ENCODE assay signal across 22 cellular contexts in the genomic region with DNA sequence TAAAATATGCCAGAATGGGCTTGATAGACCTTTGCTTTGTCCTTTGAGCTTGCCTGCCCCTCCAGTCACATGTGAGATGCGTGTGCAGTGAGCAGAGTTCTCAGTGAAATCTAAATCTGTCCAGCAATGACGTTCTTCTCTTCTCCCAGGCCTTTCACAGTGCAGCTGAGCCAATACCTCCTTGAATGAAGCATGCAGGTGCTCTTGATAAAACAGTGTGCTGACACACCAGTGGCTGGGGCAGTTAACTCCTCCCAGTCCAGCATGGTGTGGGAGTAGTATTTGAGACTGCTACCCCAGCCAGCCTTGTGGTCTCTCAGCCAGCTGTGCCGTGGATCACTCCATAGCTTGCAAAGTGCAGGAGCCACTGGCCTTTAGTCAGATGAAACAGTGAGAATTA.
DNase-seq lines count a peak whose midpoint lies in the region; ATAC-seq, FAIRE-seq and TF ChIP-seq lines count a peak whose summit lies in the region.
"Had no signal": no experiment of that assay in that cellular context is flagged by ENCODE, and none has a peak within 500 bp of the region (broad histone marks: within the 10 kb centered on the region; RNA-seq: fewer than 3 reads in every experiment).

No MANE protein-coding gene starts in this region.

- DNase-seq in NCI-H82 (lab: John Stamatoyannopoulos, UW) (peak; percentile 14), NCI-H82 treated with DMSO at 0.1 percent for 48 hours (lab: John Stamatoyannopoulos, UW; ENCODE audit: unreplicated experiment) (no peak), NCI-H2029 treated with DMSO at 0.1 percent for 48 hours (lab: John Stamatoyannopoulos, UW) (peak; percentile 99), WTC11 (ENCODE audit: low spot score) (no peak), pancreas (peak in 2 of 6 donors; percentile 13 to 20), COR-L47 (lab: John Stamatoyannopoulos, UW) (no peak), D341Med (ENCODE audit: low spot score) (no peak)
- DNase-seq: activated CD8-positive, alpha-beta T cell treated with anti-CD3 and anti-CD28 coated beads for 36 hours; activated T-cell treated with anti-CD3 and anti-CD28 coated beads, Interleukin-2, amount 50 U/mL, for 48 hours; C1 segment of cervical spinal cord; DMS 273 treated with DMSO at 0.1 percent for 48 hours; NCI-H187; stimulated activated naive B cell treated with anti-CD40 and anti-IgM and Interleukin-4, amounts not matched to agents 10 μg/mL and 1 μg/mL and 100 μg/mL, for 72 hours; T-helper 2 cell; tibial artery; WERI-Rb-1 had no signal

- FAIRE-seq in pancreas (lab: Jason Lieb, UNC), result no peak
- FAIRE-seq: colon, endometrium, keratinocyte had no signal

- H3K4me3 ChIP-seq in pancreas, result no peak overlapping the region
- H3K4me3 ChIP-seq: hepatocyte, tibial artery had no signal

- H3K27ac ChIP-seq in pancreas, result no peak overlapping the region
- H3K27ac ChIP-seq: hepatocyte, tibial artery, WERI-Rb-1 had no signal

- no peak for TF ChIP-seq CTCF in WTC11 (IDR thresholded peaks at IDR 0.05)
- no peak for TF ChIP-seq CTCF in pancreas (IDR thresholded peaks at IDR 0.05)

- H3K36me3 Mint-ChIP-seq in WTC11, result peaks cover 20% of the 10 kb centered on the region

- peaks cover 19% of the 10 kb centered on the region for H3K9me3 Mint-ChIP-seq in WTC11
- H3K9me3 Mint-ChIP-seq: activated CD8-positive, alpha-beta T cell treated with anti-CD3 and anti-CD28 coated beads for 36 hours; activated naive CD4-positive, alpha-beta T cell treated with anti-CD3 and anti-CD28 coated beads, Interleukin-2, amount 50 U/mL, for 72 hours; stimulated activated naive B cell treated with anti-CD40 and anti-IgM and Interleukin-4, amounts not matched to agents 10 μg/mL and 1 μg/mL and 100 μg/mL, for 72 hours had no signal

- POLR2A ChIA-PET in WTC11 (lab: Charles Lee), result no interaction called here

- H3K4me3 Mint-ChIP-seq in WTC11, result no peak overlapping the region
- H3K4me3 Mint-ChIP-seq: activated CD8-positive, alpha-beta T cell treated with anti-CD3 and anti-CD28 coated beads for 36 hours; stimulated activated naive B cell treated with anti-CD40 and anti-IgM and Interleukin-4, amounts not matched to agents 10 μg/mL and 1 μg/mL and 100 μg/mL, for 72 hours had no signal

- ATAC-seq in WTC11 (peak; percentile 43; the same call in 1 of the 2 replicates), pancreas (peak in 3 of 4 donors; percentile 66 to 85 (median 70)), HG03097 (IDR thresholded peaks at IDR 0.05; ENCODE audit: low FRiP score, unreplicated experiment) (no peak)
- ATAC-seq: activated CD8-positive, alpha-beta T cell treated with anti-CD3 and anti-CD28 coated beads for 36 hours; activated naive CD4-positive, alpha-beta T cell treated with anti-CD3 and anti-CD28 coated beads, Interleukin-2, amount 50 U/mL, for 72 hours; stimulated activated naive B cell treated with anti-CD40 and anti-IgM and Interleukin-4, amounts not matched to agents 10 μg/mL and 1 μg/mL and 100 μg/mL, for 72 hours had no signal

- no peaks in the 10 kb centered on the region for H3K4me1 ChIP-seq in pancreas

- H3K36me3 ChIP-seq in pancreas, result no peaks in the 10 kb centered on the region
- H3K36me3 ChIP-seq: tibial artery, WERI-Rb-1 had no signal

- 48 to 61% methylated on average over 3 of the region's 3 CpGs for WGBS in pancreas, 2 donors

- H3K27me3 Mint-ChIP-seq in WTC11 (ENCODE audit: low read depth), result no peaks in the 10 kb centered on the region; the same call in 1 of the 2 replicates
- H3K27me3 Mint-ChIP-seq: activated CD8-positive, alpha-beta T cell treated with anti-CD3 and anti-CD28 coated beads for 36 hours; stimulated activated naive B cell treated with anti-CD40 and anti-IgM and Interleukin-4, amounts not matched to agents 10 μg/mL and 1 μg/mL and 100 μg/mL, for 72 hours had no signal

- H3K27ac Mint-ChIP-seq in WTC11, result 0 out of 2 replicates have a peak overlapping the region, but pooled peaks have one; percentile 39
- H3K27ac Mint-ChIP-seq: activated CD8-positive, alpha-beta T cell treated with anti-CD3 and anti-CD28 coated beads for 36 hours; activated naive CD4-positive, alpha-beta T cell treated with anti-CD3 and anti-CD28 coated beads, Interleukin-2, amount 50 U/mL, for 72 hours; stimulated activated naive B cell treated with anti-CD40 and anti-IgM and Interleukin-4, amounts not matched to agents 10 μg/mL and 1 μg/mL and 100 μg/mL, for 72 hours had no signal

- no peaks in the 10 kb centered on the region for H3K27me3 ChIP-seq in pancreas
- H3K27me3 ChIP-seq: hepatocyte, tibial artery had no signal

- CTCF ChIA-PET in WTC11 (lab: Charles Lee), result interaction anchor here (2.2 kb wide), 1 partner anchor 31 kb away, joined by 10 read pairs; no protein-coding TSS in a partner anchor

- peaks cover 34% of the 10 kb centered on the region for H3K4me1 Mint-ChIP-seq in WTC11

- intact Hi-C loops in pancreas (cut with DNase I), result no loop called here

- no peaks in the 10 kb centered on the region for H3K9me3 ChIP-seq in pancreas
- H3K9me3 ChIP-seq: tibial artery had no signal

TF ChIP-seq in WTC11, 78 proteins besides CTCF, POLR2A, EP300 and RAD21:
- TF ChIP-seq, protein P1, sequence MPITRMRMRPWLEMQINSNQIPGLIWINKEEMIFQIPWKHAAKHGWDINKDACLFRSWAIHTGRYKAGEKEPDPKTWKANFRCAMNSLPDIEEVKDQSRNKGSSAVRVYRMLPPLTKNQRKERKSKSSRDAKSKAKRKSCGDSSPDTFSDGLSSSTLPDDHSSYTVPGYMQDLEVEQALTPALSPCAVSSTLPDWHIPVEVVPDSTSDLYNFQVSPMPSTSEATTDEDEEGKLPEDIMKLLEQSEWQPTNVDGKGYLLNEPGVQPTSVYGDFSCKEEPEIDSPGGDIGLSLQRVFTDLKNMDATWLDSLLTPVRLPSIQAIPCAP (CRISPR knock-in tag; IDR thresholded peaks at IDR 0.05), result no peak
- TF ChIP-seq ZNF232 (CRISPR knock-in tag; IDR thresholded peaks at IDR 0.05), result no peak
- TF ChIP-seq, protein P2, sequence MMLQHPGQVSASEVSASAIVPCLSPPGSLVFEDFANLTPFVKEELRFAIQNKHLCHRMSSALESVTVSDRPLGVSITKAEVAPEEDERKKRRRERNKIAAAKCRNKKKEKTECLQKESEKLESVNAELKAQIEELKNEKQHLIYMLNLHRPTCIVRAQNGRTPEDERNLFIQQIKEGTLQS (CRISPR knock-in tag; conservative IDR thresholded peaks at IDR 0.05), result no peak
- TF ChIP-seq, protein P3, sequence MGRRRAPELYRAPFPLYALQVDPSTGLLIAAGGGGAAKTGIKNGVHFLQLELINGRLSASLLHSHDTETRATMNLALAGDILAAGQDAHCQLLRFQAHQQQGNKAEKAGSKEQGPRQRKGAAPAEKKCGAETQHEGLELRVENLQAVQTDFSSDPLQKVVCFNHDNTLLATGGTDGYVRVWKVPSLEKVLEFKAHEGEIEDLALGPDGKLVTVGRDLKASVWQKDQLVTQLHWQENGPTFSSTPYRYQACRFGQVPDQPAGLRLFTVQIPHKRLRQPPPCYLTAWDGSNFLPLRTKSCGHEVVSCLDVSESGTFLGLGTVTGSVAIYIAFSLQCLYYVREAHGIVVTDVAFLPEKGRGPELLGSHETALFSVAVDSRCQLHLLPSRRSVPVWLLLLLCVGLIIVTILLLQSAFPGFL (CRISPR knock-in tag; IDR thresholded peaks at IDR 0.05; ENCODE audit: borderline replicate concordance), result no peak
- TF ChIP-seq, protein P4, sequence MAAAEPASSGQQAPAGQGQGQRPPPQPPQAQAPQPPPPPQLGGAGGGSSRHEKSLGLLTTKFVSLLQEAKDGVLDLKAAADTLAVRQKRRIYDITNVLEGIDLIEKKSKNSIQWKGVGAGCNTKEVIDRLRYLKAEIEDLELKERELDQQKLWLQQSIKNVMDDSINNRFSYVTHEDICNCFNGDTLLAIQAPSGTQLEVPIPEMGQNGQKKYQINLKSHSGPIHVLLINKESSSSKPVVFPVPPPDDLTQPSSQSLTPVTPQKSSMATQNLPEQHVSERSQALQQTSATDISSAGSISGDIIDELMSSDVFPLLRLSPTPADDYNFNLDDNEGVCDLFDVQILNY (CRISPR knock-in tag; IDR thresholded peaks at IDR 0.05), result no peak
- TF ChIP-seq, protein P5, sequence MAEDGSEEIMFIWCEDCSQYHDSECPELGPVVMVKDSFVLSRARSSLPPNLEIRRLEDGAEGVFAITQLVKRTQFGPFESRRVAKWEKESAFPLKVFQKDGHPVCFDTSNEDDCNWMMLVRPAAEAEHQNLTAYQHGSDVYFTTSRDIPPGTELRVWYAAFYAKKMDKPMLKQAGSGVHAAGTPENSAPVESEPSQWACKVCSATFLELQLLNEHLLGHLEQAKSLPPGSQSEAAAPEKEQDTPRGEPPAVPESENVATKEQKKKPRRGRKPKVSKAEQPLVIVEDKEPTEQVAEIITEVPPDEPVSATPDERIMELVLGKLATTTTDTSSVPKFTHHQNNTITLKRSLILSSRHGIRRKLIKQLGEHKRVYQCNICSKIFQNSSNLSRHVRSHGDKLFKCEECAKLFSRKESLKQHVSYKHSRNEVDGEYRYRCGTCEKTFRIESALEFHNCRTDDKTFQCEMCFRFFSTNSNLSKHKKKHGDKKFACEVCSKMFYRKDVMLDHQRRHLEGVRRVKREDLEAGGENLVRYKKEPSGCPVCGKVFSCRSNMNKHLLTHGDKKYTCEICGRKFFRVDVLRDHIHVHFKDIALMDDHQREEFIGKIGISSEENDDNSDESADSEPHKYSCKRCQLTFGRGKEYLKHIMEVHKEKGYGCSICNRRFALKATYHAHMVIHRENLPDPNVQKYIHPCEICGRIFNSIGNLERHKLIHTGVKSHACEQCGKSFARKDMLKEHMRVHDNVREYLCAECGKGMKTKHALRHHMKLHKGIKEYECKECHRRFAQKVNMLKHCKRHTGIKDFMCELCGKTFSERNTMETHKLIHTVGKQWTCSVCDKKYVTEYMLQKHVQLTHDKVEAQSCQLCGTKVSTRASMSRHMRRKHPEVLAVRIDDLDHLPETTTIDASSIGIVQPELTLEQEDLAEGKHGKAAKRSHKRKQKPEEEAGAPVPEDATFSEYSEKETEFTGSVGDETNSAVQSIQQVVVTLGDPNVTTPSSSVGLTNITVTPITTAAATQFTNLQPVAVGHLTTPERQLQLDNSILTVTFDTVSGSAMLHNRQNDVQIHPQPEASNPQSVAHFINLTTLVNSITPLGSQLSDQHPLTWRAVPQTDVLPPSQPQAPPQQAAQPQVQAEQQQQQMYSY (CRISPR knock-in tag; IDR thresholded peaks at IDR 0.05), result no peak
- no peak for TF ChIP-seq IRF2 (CRISPR knock-in tag; IDR thresholded peaks at IDR 0.05; ENCODE audit: borderline replicate concordance, low read depth)
- TF ChIP-seq ESRRA (CRISPR knock-in tag; IDR thresholded peaks at IDR 0.05; ENCODE audit: borderline replicate concordance), result no peak
- TF ChIP-seq TP53 (CRISPR knock-in tag; IDR thresholded peaks at IDR 0.05), result no peak
- no peak for TF ChIP-seq PRRX2 (CRISPR knock-in tag; IDR thresholded peaks at IDR 0.05)
- TF ChIP-seq ZNF416 (CRISPR knock-in tag; IDR thresholded peaks at IDR 0.05), result no peak

Comparison
In these comparisons a context has a peak if more than half of its experiments do, and no peak if none do; other contexts are left out.
1. DNase-seq: peak in NCI-H82 (single experiment) and NCI-H2029 treated with DMSO at 0.1 percent for 48 hours (single experiment); none in NCI-H82 treated with DMSO at 0.1 percent for 48 hours (single experiment), WTC11 (single experiment), COR-L47 (single experiment) and D341Med (single experiment).